ENCODE assay signal across 13 cellular contexts in the genomic region with DNA sequence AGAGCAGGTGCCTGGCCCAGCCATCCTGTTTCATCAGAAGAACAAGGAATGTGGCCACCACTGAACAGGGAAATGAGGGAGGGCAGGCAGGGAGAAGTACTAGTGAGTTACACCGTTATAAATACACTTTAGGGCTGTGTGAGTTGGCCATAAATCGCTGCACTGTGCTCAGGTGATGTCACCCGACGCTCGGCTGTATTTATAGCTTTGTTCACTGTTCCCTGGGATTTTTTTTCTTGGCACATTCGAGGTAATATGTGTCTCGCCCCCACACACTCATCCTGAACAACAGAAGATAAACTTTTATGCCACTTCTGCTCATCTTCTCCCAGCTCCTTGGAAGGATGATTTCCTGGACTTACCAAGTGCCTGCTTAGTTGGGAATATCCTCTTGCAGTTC. TPM values are rescaled to one million over a fixed set of nuclear protein-coding genes. Genes with fewer than 3 reads are reported as not detected.
A peak's percentile ranks its signal among the peaks of the same experiment; 100 is the strongest.
DNase-seq lines count a peak whose midpoint lies in the region; ATAC-seq and TF ChIP-seq lines count a peak whose summit lies in the region.
"Had no signal": no experiment of that assay in that cellular context is flagged by ENCODE, and none has a peak within 500 bp of the region (broad histone marks: within the 10 kb centered on the region; RNA-seq: fewer than 3 reads in every experiment).

No MANE protein-coding gene starts in this region.

- H3K4me3 ChIP-seq in A673 (ENCODE audit: low read depth, low read length, poor library complexity, severe bottlenecking) (no peak overlapping the region), PC-3 (ENCODE audit: low read length) (no peak overlapping the region), neural progenitor cell (no peak overlapping the region), testis (no peak overlapping the region)
- H3K4me3 ChIP-seq: BLaER1 treated with 17β-estradiol and CSF1 and Interleukin-3, amounts not matched to agents 10 nM and 100 nM had no signal

- CTCF ChIA-PET in A673 (lab: Charles Lee) (interaction anchor here (1.4 kb wide), 1 partner anchor 137 kb away, joined by 3 read pairs; no protein-coding TSS in a partner anchor), PC-3 (lab: Charles Lee) (interaction anchor here (1.4 kb wide), 1 partner anchor 16 kb away, joined by 4 read pairs; no protein-coding TSS in a partner anchor)

- H4K20me1 ChIP-seq in PC-3 (ENCODE audit: low read length) (no peaks in the 10 kb centered on the region), neural progenitor cell (ENCODE audit: low read depth) (no peaks in the 10 kb centered on the region)
- H4K20me1 ChIP-seq: BLaER1 treated with 17β-estradiol and CSF1 and Interleukin-3, amounts not matched to agents 10 nM and 100 nM had no signal

- no peak overlapping the region for H2AFZ ChIP-seq in PC-3 (ENCODE audit: low read length)
- no peak overlapping the region for H2AFZ ChIP-seq in neural progenitor cell (replicated peaks)

- ATAC-seq in PC-3 (peak; percentile 72), HG03095 (IDR thresholded peaks at IDR 0.05; ENCODE audit: unreplicated experiment) (no peak)

- DNase-seq in A673 (ENCODE audit: low spot score) (no peak), PC-3 (no peak), kidney glomerular epithelial cell (lab: John Stamatoyannopoulos, UW) (peak; percentile 45), neural progenitor cell (ENCODE audit: low spot score) (no peak), testis (no peak), NCI-H524 (lab: John Stamatoyannopoulos, UW) (no peak)
- DNase-seq: 8988T; ACHN; CD4-positive, CD25-positive, alpha-beta regulatory T cell; HCEC 1CT; IMR-90 had no signal

- H3K79me2 ChIP-seq in PC-3 (ENCODE audit: low read length), result no peaks in the 10 kb centered on the region
- no peaks in the 10 kb centered on the region for H3K79me2 ChIP-seq in neural progenitor cell (ENCODE audit: low read depth)

- H3K27me3 ChIP-seq in A673 (replicated peaks; ENCODE audit: insufficient read depth, low read depth, low read length, poor library complexity) (no peaks in the 10 kb centered on the region), PC-3 (ENCODE audit: low read length) (peaks cover 50% of the 10 kb centered on the region; the same call in 1 of the 2 replicates), neural progenitor cell (no peaks in the 10 kb centered on the region), testis (no peaks in the 10 kb centered on the region)
- H3K27me3 ChIP-seq: BLaER1 treated with 17β-estradiol and CSF1 and Interleukin-3, amounts not matched to agents 10 nM and 100 nM had no signal

- no peaks in the 10 kb centered on the region for H3K36me3 Mint-ChIP-seq in neural progenitor cell
- H3K36me3 Mint-ChIP-seq: CD4-positive, CD25-positive, alpha-beta regulatory T cell had no signal

- no peaks in the 10 kb centered on the region for H3K36me3 ChIP-seq in A673 (ENCODE audit: insufficient read depth, low read length, poor library complexity, severe bottlenecking)
- H3K36me3 ChIP-seq in PC-3 (ENCODE audit: low read depth, low read length), result no peaks in the 10 kb centered on the region
- H3K36me3 ChIP-seq in neural progenitor cell, result no peaks in the 10 kb centered on the region
- H3K36me3 ChIP-seq in testis (ENCODE audit: low read depth, missing control alignments), result no peaks in the 10 kb centered on the region
- H3K36me3 ChIP-seq: BLaER1 treated with 17β-estradiol and CSF1 and Interleukin-3, amounts not matched to agents 10 nM and 100 nM had no signal

- no peak overlapping the region for H3K27ac Mint-ChIP-seq in neural progenitor cell
- H3K27ac Mint-ChIP-seq: CD4-positive, CD25-positive, alpha-beta regulatory T cell had no signal

- H3K4me3 Mint-ChIP-seq in neural progenitor cell, result no peak overlapping the region
- H3K4me3 Mint-ChIP-seq: CD4-positive, CD25-positive, alpha-beta regulatory T cell had no signal

- H3K9ac ChIP-seq in PC-3 (ENCODE audit: low read length) (no peak overlapping the region), neural progenitor cell (no peak overlapping the region)
- H3K9ac ChIP-seq: BLaER1 treated with 17β-estradiol and CSF1 and Interleukin-3, amounts not matched to agents 10 nM and 100 nM had no signal

- TF ChIP-seq POLR2A in testis (IDR thresholded peaks at IDR 0.05), result no peak

- H3K4me1 ChIP-seq in A673 (ENCODE audit: insufficient read depth, low read length, poor library complexity, severe bottlenecking) (peaks cover 70% of the 10 kb centered on the region), PC-3 (ENCODE audit: insufficient read depth, low read length) (no peaks in the 10 kb centered on the region), neural progenitor cell (peaks cover 5% of the 10 kb centered on the region), testis (no peaks in the 10 kb centered on the region)

- H3K9me2 ChIP-seq in PC-3 (replicated peaks; ENCODE audit: low read length), result no peaks in the 10 kb centered on the region

- H3K9me3 Mint-ChIP-seq in neural progenitor cell, result no peaks in the 10 kb centered on the region

- peak overlapping the region; percentile 99 for H3K27ac ChIP-seq in A673 (ENCODE audit: low read depth, low read length, poor library complexity, severe bottlenecking)
- H3K27ac ChIP-seq in PC-3 (ENCODE audit: low read length), result no peak overlapping the region
- no peak overlapping the region for H3K27ac ChIP-seq in neural progenitor cell
- no peak overlapping the region for H3K27ac ChIP-seq in testis
- H3K27ac ChIP-seq: BLaER1 treated with 17β-estradiol and CSF1 and Interleukin-3, amounts not matched to agents 10 nM and 100 nM had no signal

- H3K4me2 ChIP-seq in PC-3 (ENCODE audit: low read length) (no peak overlapping the region), neural progenitor cell (peak overlapping the region; percentile 38)

- H3K9me3 ChIP-seq in A673 (ENCODE audit: low read depth, low read length, poor library complexity, severe bottlenecking), result no peaks in the 10 kb centered on the region
- H3K9me3 ChIP-seq in PC-3 (ENCODE audit: low read length), result no peaks in the 10 kb centered on the region
- no peaks in the 10 kb centered on the region for H3K9me3 ChIP-seq in neural progenitor cell (ENCODE audit: low read depth)
- H3K9me3 ChIP-seq in testis, result no peaks in the 10 kb centered on the region
- H3K9me3 ChIP-seq: BLaER1 treated with 17β-estradiol and CSF1 and Interleukin-3, amounts not matched to agents 10 nM and 100 nM had no signal

- no peak for TF ChIP-seq CTCF in A673 (conservative IDR thresholded peaks at IDR 0.05; ENCODE audit: low read depth, low read length)
- TF ChIP-seq CTCF in PC-3 (conservative IDR thresholded peaks at IDR 0.05; ENCODE audit: low read depth, low read length), result no peak
- TF ChIP-seq CTCF in neural progenitor cell (IDR thresholded peaks at IDR 0.05), result no peak
- TF ChIP-seq CTCF in testis (IDR thresholded peaks at IDR 0.05), result no peak

- BruUV-seq in A673 (replicated peaks; lab: Mats Ljungman, UMichigan), result no TSS peak
- no TSS peak for BruUV-seq in PC-3 (replicated peaks; lab: Mats Ljungman, UMichigan)

- POLR2A ChIA-PET in A673 (lab: Charles Lee; ENCODE audit: low non-redundant PET), result interaction anchor here (0.5 kb wide), 1 partner anchor 408 kb away, joined by 3 read pairs; no protein-coding TSS in a partner anchor
- POLR2A ChIA-PET in PC-3 (lab: Charles Lee; ENCODE audit: unreplicated experiment), result no interaction called here

- H3K27me3 Mint-ChIP-seq in neural progenitor cell (ENCODE audit: insufficient read depth, low read depth), result peaks cover 9% of the 10 kb centered on the region

- H3K4me1 Mint-ChIP-seq in neural progenitor cell, result peaks cover 3% of the 10 kb centered on the region
- H3K4me1 Mint-ChIP-seq: CD4-positive, CD25-positive, alpha-beta regulatory T cell had no signal

- intact Hi-C loops in A673 (cut with micrococcal nuclease; ENCODE audit: unreplicated experiment), result no loop called here
- intact Hi-C loops in PC-3 (cut with micrococcal nuclease), result loop anchor here (2.0 kb wide), 1 partner anchor 16 kb away; no protein-coding TSS in a partner anchor
- intact Hi-C loops in testis (cut with DNase I; ENCODE audit: low total_unique reads), result no loop called here

- H3F3A ChIP-seq in PC-3 (ENCODE audit: low read length, unreplicated experiment), result no peaks in the 10 kb centered on the region
- H3F3A ChIP-seq in neural progenitor cell (ENCODE audit: low read depth), result no peaks in the 10 kb centered on the region

- WGBS in testis, 2 donors, result 33 to 72% methylated on average over 7 of the region's 7 CpGs

RNA-seq across cellular contexts. Expression of gene KIRREL1, which starts 9.0 kb away (rescaled TPM):
- total RNA-seq in A673 (2021) (187 and 211 TPM in 2 replicates), PC-3 (2014; rRNA removed) (49.8 and 57.1 TPM in 2 replicates), neural progenitor cell (ENCODE audit: low replicate concordance) (39.5 and 70.7 TPM in 2 replicates), testis (10 to 100 TPM; 19.9 to 31.9 TPM)
- polyA plus RNA-seq in testis (ENCODE audit: insufficient read depth, low read depth, low replicate concordance), result 15.5 TPM
- total RNA-seq: CD4-positive, CD25-positive, alpha-beta regulatory T cell had no signal
- polyA plus RNA-seq: CD4-positive, CD25-positive, alpha-beta regulatory T cell had no signal
